ENCODE assay signal across 10 cellular contexts in the genomic region with DNA sequence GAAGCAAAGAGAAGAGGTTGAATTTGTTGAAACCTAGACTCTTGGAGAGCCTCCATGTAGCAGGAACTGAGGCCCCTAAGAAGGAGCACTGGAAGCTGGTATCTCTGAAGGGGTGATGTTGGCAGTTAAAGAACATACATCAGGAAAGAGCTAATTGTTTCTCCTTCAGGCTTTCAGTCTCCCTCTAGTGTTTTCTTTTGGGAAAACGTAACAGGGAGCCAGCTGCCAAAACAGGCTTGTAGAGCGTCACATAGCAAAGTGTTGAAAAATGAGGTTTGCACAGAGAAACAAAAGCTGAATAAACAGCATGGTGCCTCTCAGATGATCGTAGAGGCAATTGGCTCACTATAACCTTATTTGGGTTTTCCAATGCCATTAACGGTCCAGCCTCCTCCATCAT. TPM values are rescaled to one million over a fixed set of nuclear protein-coding genes. Genes with fewer than 3 reads are reported as not detected.
A peak's percentile ranks its signal among the peaks of the same experiment; 100 is the strongest.
DNase-seq lines count a peak whose midpoint lies in the region; ATAC-seq and TF ChIP-seq lines count a peak whose summit lies in the region.
"Had no signal": no experiment of that assay in that cellular context is flagged by ENCODE, and none has a peak within 500 bp of the region (broad histone marks: within the 10 kb centered on the region; RNA-seq: fewer than 3 reads in every experiment).

No MANE protein-coding gene starts in this region.

- H3K4me1 Mint-ChIP-seq in GM23338, result peaks cover 7% of the 10 kb centered on the region
- H3K4me1 Mint-ChIP-seq: central memory CD8-positive, alpha-beta T cell had no signal

- H3K9me2 ChIP-seq in GM23338 (ENCODE audit: insufficient read depth) (no peaks in the 10 kb centered on the region), PC-9 (ENCODE audit: insufficient read depth) (no peaks in the 10 kb centered on the region)

- POLR2A ChIA-PET in PC-9 (lab: Charles Lee; ENCODE audit: unreplicated experiment), result interaction anchor here (0.6 kb wide), 1 partner anchor 1074 kb away, joined by 6 read pairs; no protein-coding TSS in a partner anchor

- H3K9me3 ChIP-seq in PC-9 (ENCODE audit: insufficient read depth, low read depth), result no peaks in the 10 kb centered on the region
- no peaks in the 10 kb centered on the region for H3K9me3 ChIP-seq in gastroesophageal sphincter
- peaks cover 0 to 3% (median 0%) of the 10 kb centered on the region in 4 donors for H3K9me3 ChIP-seq in esophagus muscularis mucosa
- H3K9me3 ChIP-seq: psoas muscle had no signal

- H3K4me2 ChIP-seq in GM23338 (no peak overlapping the region), PC-9 (no peak overlapping the region)

- no peaks in the 10 kb centered on the region for H3K27me3 ChIP-seq in GM23338 (ENCODE audit: insufficient read depth)
- H3K27me3 ChIP-seq in PC-9 (ENCODE audit: insufficient read depth, low read depth), result no peaks in the 10 kb centered on the region
- no peaks in the 10 kb centered on the region for H3K27me3 ChIP-seq in gastroesophageal sphincter
- no peaks in the 10 kb centered on the region for H3K27me3 ChIP-seq in esophagus muscularis mucosa

- H3K4me1 ChIP-seq in GM23338 (ENCODE audit: insufficient read depth) (no peaks in the 10 kb centered on the region), PC-9 (replicated peaks; ENCODE audit: insufficient read depth) (no peaks in the 10 kb centered on the region), gastroesophageal sphincter (peaks cover 0 to 10% (median 0%) of the 10 kb centered on the region in 3 donors), esophagus muscularis mucosa (peaks cover 0 to 25% (median 5%) of the 10 kb centered on the region in 4 donors)
- H3K4me1 ChIP-seq: psoas muscle had no signal

- no peaks in the 10 kb centered on the region for H4K20me1 ChIP-seq in GM23338 (replicated peaks; ENCODE audit: insufficient read depth)
- no peaks in the 10 kb centered on the region for H4K20me1 ChIP-seq in PC-9 (ENCODE audit: insufficient read depth)

- no TSS peak for BruUV-seq in PC-9 (replicated peaks; lab: Mats Ljungman, UMichigan)

- no peak overlapping the region for H3K27ac ChIP-seq in GM23338 (ENCODE audit: low read depth)
- H3K27ac ChIP-seq in PC-9, result no peak overlapping the region
- no peak overlapping the region for H3K27ac ChIP-seq in gastroesophageal sphincter
- H3K27ac ChIP-seq in esophagus muscularis mucosa (replicated peaks in 1 of 4), result no peak overlapping the region
- H3K27ac ChIP-seq: psoas muscle had no signal

- H3F3A ChIP-seq in GM23338 (replicated peaks; ENCODE audit: low read depth) (no peaks in the 10 kb centered on the region), PC-9 (ENCODE audit: insufficient read depth, low read depth) (no peaks in the 10 kb centered on the region)

- H2AFZ ChIP-seq in GM23338, result no peak overlapping the region
- H2AFZ ChIP-seq in PC-9, result no peak overlapping the region

- H3K4me3 ChIP-seq in GM23338 (no peak overlapping the region), PC-9 (no peak overlapping the region), gastroesophageal sphincter (no peak overlapping the region), esophagus muscularis mucosa (no peak overlapping the region)
- H3K4me3 ChIP-seq: psoas muscle had no signal

- H3K27me3 Mint-ChIP-seq in GM23338 (ENCODE audit: insufficient read depth, low read depth, poor library complexity), result no peaks in the 10 kb centered on the region

- H3K9me3 Mint-ChIP-seq in GM23338, result no peaks in the 10 kb centered on the region
- H3K9me3 Mint-ChIP-seq: central memory CD8-positive, alpha-beta T cell had no signal

- no peak for TF ChIP-seq POLR2A in gastroesophageal sphincter (IDR thresholded peaks at IDR 0.05)
- TF ChIP-seq POLR2A in esophagus muscularis mucosa (IDR thresholded peaks at IDR 0.05; ENCODE audit: low read depth), result no peak

- no peak for TF ChIP-seq EP300 in gastroesophageal sphincter (IDR thresholded peaks at IDR 0.05)
- TF ChIP-seq EP300 in esophagus muscularis mucosa (IDR thresholded peaks at IDR 0.05), result no peak

- no peaks in the 10 kb centered on the region for H3K36me3 ChIP-seq in GM23338 (ENCODE audit: insufficient read depth)
- no peaks in the 10 kb centered on the region for H3K36me3 ChIP-seq in PC-9 (ENCODE audit: low read depth)
- no peaks in the 10 kb centered on the region for H3K36me3 ChIP-seq in gastroesophageal sphincter
- no peaks in the 10 kb centered on the region for H3K36me3 ChIP-seq in esophagus muscularis mucosa

- CTCF ChIA-PET in PC-9 (lab: Charles Lee), result interaction anchor here (0.7 to 1.1 kb wide), 4 partner anchors 8 to 513 kb away, joined by 3 to 7 read pairs (median 4); no protein-coding TSS in a partner anchor

- no peak overlapping the region for H3K4me3 Mint-ChIP-seq in GM23338
- H3K4me3 Mint-ChIP-seq: central memory CD8-positive, alpha-beta T cell had no signal

- no peaks in the 10 kb centered on the region for H3K79me2 ChIP-seq in GM23338 (replicated peaks; ENCODE audit: insufficient read depth)
- no peaks in the 10 kb centered on the region for H3K79me2 ChIP-seq in PC-9 (ENCODE audit: low read depth)

- peak; percentile 3 for DNase-seq in AG08395 (ENCODE audit: low spot score)
- peak; percentile 75 for DNase-seq in GM23338 (ENCODE audit: low spot score)
- DNase-seq in PC-9, result peak in 1 of 2 experiments; percentile 4
- DNase-seq in esophagus muscularis mucosa (ENCODE audit: extremely low spot score), result no peak
- DNase-seq: psoas muscle had no signal

- TF ChIP-seq CTCF in GM23338 (conservative IDR thresholded peaks at IDR 0.05; ENCODE audit: low read depth in 2 of 2) (peak; percentile 63 to 72), PC-9 (conservative IDR thresholded peaks at IDR 0.05) (peak; percentile 60; the same call in 1 of the 2 replicates), gastroesophageal sphincter (IDR thresholded peaks at IDR 0.05) (peak; percentile 15 to 36 (median 26)), esophagus muscularis mucosa (IDR thresholded peaks at IDR 0.05) (peak in 1 of 3 experiments; percentile 51)

- intact Hi-C loops in PC-9 (cut with micrococcal nuclease; ENCODE audit: unreplicated experiment), result loop anchor here (2.0 to 10.0 kb wide), 3 partner anchors 158 to 534 kb away; no protein-coding TSS in a partner anchor
- intact Hi-C loops in esophagus muscularis mucosa (cut with DNase I), result loop anchor here (5.0 kb wide), 1 partner anchor 60 kb away; no protein-coding TSS in a partner anchor

- WGBS in gastroesophageal sphincter (ENCODE audit: low coverage in 1 of 2), 2 donors, result 33 to 38% methylated on average over 4 of the region's 4 CpGs
- 43% methylated on average over 4 of the region's 4 CpGs for WGBS in esophagus muscularis mucosa

- H3K36me3 Mint-ChIP-seq in GM23338 (ENCODE audit: low read depth), result no peaks in the 10 kb centered on the region

- peak; percentile 84 for ATAC-seq in GM23338
- ATAC-seq in gastroesophageal sphincter, result no peak
- ATAC-seq in GM21526 (IDR thresholded peaks at IDR 0.05; ENCODE audit: low FRiP score, unreplicated experiment), result no peak
- no peak for ATAC-seq in GM18517 (IDR thresholded peaks at IDR 0.05; ENCODE audit: unreplicated experiment)
- no peak for ATAC-seq in HG03378 (IDR thresholded peaks at IDR 0.05; ENCODE audit: unreplicated experiment)
- ATAC-seq: psoas muscle had no signal

- H3K27ac Mint-ChIP-seq in GM23338, result no peak overlapping the region

TF ChIP-seq in GM23338, 12 proteins besides CTCF, POLR2A, EP300 and RAD21:
- no peak for TF ChIP-seq CREB1 (CRISPR knock-in tag; IDR thresholded peaks at IDR 0.05; ENCODE audit: low read depth)
- no peak for TF ChIP-seq NANOG (IDR thresholded peaks at IDR 0.05; ENCODE audit: borderline replicate concordance)
- no peak for TF ChIP-seq POLR2AphosphoS5 (IDR thresholded peaks at IDR 0.05; ENCODE audit: low read depth)

RNA-seq across cellular contexts. Expression of gene CAND1, which starts 46.9 kb away (rescaled TPM):
- 151 and 164 TPM in 2 replicates for total RNA-seq in GM23338 (2014; rRNA removed; shearing (Covaris generic))
- polyA plus RNA-seq in GM23338 (2016; fragmentation: Nextera tagmentation; extraction: Ambion mirVana), result 53.8 and 71.4 TPM in 2 replicates
- total RNA-seq in PC-9 (2021) (163 and 169 TPM in 2 replicates), gastroesophageal sphincter (10 to 100 TPM; 68.7 to 98.5 (median 77.8) TPM), esophagus muscularis mucosa (10 to 100 TPM; 56.8 to 85.3 (median 75.7) TPM)
